19 cellular contexts compared by ENCODE assay signal in genomic region chr4:109113511-109113910, GRCh38.
"Had no signal": no experiment of that assay in that cellular context is flagged by ENCODE, and none has a peak within 500 bp of the region (broad histone marks: within the 10 kb centered on the region; RNA-seq: fewer than 3 reads in every experiment).

No MANE protein-coding gene starts in this region.

- H3K4me3 ChIP-seq: colonic mucosa, skin epidermis, tibial nerve had no signal

- DNase-seq: activated CD4-positive, alpha-beta memory T cell treated with anti-CD3 and anti-CD28 coated beads for 36 hours; activated CD4-positive, alpha-beta T cell treated with anti-CD3 and anti-CD28 coated beads for 36 hours; activated gamma-delta T cell treated with Interleukin-2 at 50 U/mL for 16 hours; activated T-cell treated with anti-CD3 and anti-CD28 coated beads for 4 hours; amniotic stem cell; caudate nucleus; colonic mucosa; foreskin melanocyte; hypothalamus; kidney; stimulated activated CD4-positive, alpha-beta T cell treated with anti-CD3 and anti-CD28 coated beads, Interleukin-15, amount 100 ng/mL, for 24 hours; stimulated activated CD4-positive, alpha-beta T cell treated with anti-CD3 and anti-CD28 coated beads, Interleukin-2, amount 100 ng/mL, for 48 hours had no signal

- H3K36me3 ChIP-seq: colonic mucosa, tibial nerve had no signal

- H3K4me1 ChIP-seq: colonic mucosa, tibial nerve had no signal

- H3K4me1 Mint-ChIP-seq: activated CD4-positive, alpha-beta T cell treated with anti-CD3 and anti-CD28 coated beads for 36 hours; WTC11 had no signal

- H3K9me3 Mint-ChIP-seq: activated CD4-positive, alpha-beta memory T cell treated with anti-CD3 and anti-CD28 coated beads for 36 hours; activated naive CD4-positive, alpha-beta T cell treated with anti-CD3 and anti-CD28 coated beads, Interleukin-2, amount 50 U/mL, for 72 hours; activated T-helper 1 cell treated with anti-CD3 and anti-CD28 coated beads, Interleukin-12 subunit alpha, Interleukin-12 subunit beta, Interleukin-2, Interleukin-4 antibody, amounts not matched to agents 30 ng/mL and 10 ng/mL and 1 ng/mL, durations not matched to agents 14 hours and 24 hours and 36 hours; stimulated activated naive CD8-positive, alpha-beta T cell treated with anti-CD3 and anti-CD28 coated beads, Interleukin-15, Interleukin-2, amounts not matched to agents 100 ng/mL and 50 ng/mL, for 24 hours; WTC11 had no signal

- ATAC-seq: activated CD4-positive, alpha-beta T cell treated with anti-CD3 and anti-CD28 coated beads for 36 hours; activated naive CD4-positive, alpha-beta T cell treated with anti-CD3 and anti-CD28 coated beads, Interleukin-2, amount 50 U/mL, for 72 hours; left lobe of liver; WTC11 had no signal

- H3K36me3 Mint-ChIP-seq: activated CD4-positive, alpha-beta memory T cell treated with anti-CD3 and anti-CD28 coated beads for 36 hours; activated naive CD4-positive, alpha-beta T cell treated with anti-CD3 and anti-CD28 coated beads, Interleukin-2, amount 50 U/mL, for 72 hours; WTC11 had no signal

- H3K9me3 ChIP-seq: colonic mucosa, tibial nerve had no signal

- H3K27me3 ChIP-seq: colonic mucosa, tibial nerve had no signal

- H3K4me3 Mint-ChIP-seq: activated CD4-positive, alpha-beta memory T cell treated with anti-CD3 and anti-CD28 coated beads for 36 hours; activated CD4-positive, alpha-beta T cell treated with anti-CD3 and anti-CD28 coated beads for 36 hours; activated T-helper 1 cell treated with anti-CD3 and anti-CD28 coated beads, Interleukin-12 subunit alpha, Interleukin-12 subunit beta, Interleukin-2, Interleukin-4 antibody, amounts not matched to agents 30 ng/mL and 10 ng/mL and 1 ng/mL, durations not matched to agents 14 hours and 24 hours and 36 hours; stimulated activated naive CD8-positive, alpha-beta T cell treated with anti-CD3 and anti-CD28 coated beads, Interleukin-15, Interleukin-2, amounts not matched to agents 100 ng/mL and 50 ng/mL, for 24 hours; WTC11 had no signal

- H3K27ac Mint-ChIP-seq: activated CD4-positive, alpha-beta memory T cell treated with anti-CD3 and anti-CD28 coated beads for 36 hours; activated CD4-positive, alpha-beta T cell treated with anti-CD3 and anti-CD28 coated beads for 36 hours; activated T-helper 1 cell treated with anti-CD3 and anti-CD28 coated beads, Interleukin-12 subunit alpha, Interleukin-12 subunit beta, Interleukin-2, Interleukin-4 antibody, amounts not matched to agents 30 ng/mL and 10 ng/mL and 1 ng/mL, durations not matched to agents 14 hours and 24 hours and 36 hours; stimulated activated naive CD8-positive, alpha-beta T cell treated with anti-CD3 and anti-CD28 coated beads, Interleukin-15, Interleukin-2, amounts not matched to agents 100 ng/mL and 50 ng/mL, for 24 hours; WTC11 had no signal
